In the genomic region with DNA sequence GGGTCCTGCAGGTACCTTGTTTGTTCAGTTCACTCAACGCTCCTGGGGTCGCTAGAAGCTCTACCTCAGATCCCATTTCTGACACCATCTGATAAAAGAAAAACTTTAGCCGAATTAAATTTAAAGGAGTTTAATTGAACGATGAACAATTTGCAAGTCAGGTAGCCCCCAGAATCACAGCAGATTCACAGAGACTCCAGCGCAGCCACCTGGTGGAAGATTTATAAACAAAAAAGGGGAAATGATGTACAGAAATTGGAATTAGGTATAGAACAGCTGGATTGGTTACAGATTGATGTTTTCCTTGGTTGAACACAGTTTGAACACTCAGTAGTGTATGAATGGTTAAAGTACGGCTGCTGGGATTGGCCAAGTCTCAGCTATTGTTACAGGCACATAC, we compare ENCODE assay signal across 36 cellular contexts.
"Had no signal": no experiment of that assay in that cellular context is flagged by ENCODE, and none has a peak within 500 bp of the region (broad histone marks: within the 10 kb centered on the region; RNA-seq: fewer than 3 reads in every experiment).

No MANE protein-coding gene starts in this region.

- ATAC-seq: activated CD4-positive, alpha-beta T cell treated with anti-CD3 and anti-CD28 coated beads for 36 hours; activated CD8-positive, alpha-beta memory T cell treated with anti-CD3 and anti-CD28 coated beads, Interleukin-2, amount 10 ng/mL, durations not matched to agents 7 days and 5 days; activated CD8-positive, alpha-beta T cell treated with anti-CD3 and anti-CD28 coated beads, Interleukin-2, amount 10 ng/mL, durations not matched to agents 7 days and 5 days; activated naive CD8-positive, alpha-beta T cell treated with anti-CD3 and anti-CD28 coated beads, Interleukin-2, amount 50 U/mL, for 24 hours; esophagus mucosa; gastrocnemius medialis; heart left ventricle; T-helper 17 cell had no signal

- H3K4me1 ChIP-seq: ascending aorta, breast epithelium, gastrocnemius medialis, heart left ventricle had no signal

- H3K4me1 Mint-ChIP-seq: activated CD4-positive, alpha-beta T cell treated with anti-CD3 and anti-CD28 coated beads for 36 hours; activated CD4-positive, alpha-beta T cell treated with anti-CD3 and anti-CD28 coated beads, Interleukin-2, amount 10 ng/mL, durations not matched to agents 24 days and 14 days; activated CD8-positive, alpha-beta memory T cell treated with anti-CD3 and anti-CD28 coated beads, Interleukin-2, amount 10 ng/mL, durations not matched to agents 7 days and 5 days; activated naive CD4-positive, alpha-beta T cell treated with anti-CD3 and anti-CD28 coated beads, Interleukin-2, amount 50 U/mL, for 24 hours; activated naive CD8-positive, alpha-beta T cell treated with anti-CD3 and anti-CD28 coated beads for 36 hours; activated naive CD8-positive, alpha-beta T cell treated with anti-CD3 and anti-CD28 coated beads, Interleukin-2, amount 50 U/mL, for 24 hours; brain; endodermal cell; T-helper 17 cell had no signal

- H3K27me3 Mint-ChIP-seq: activated CD4-positive, alpha-beta memory T cell treated with anti-CD3 and anti-CD28 coated beads for 36 hours; activated CD4-positive, alpha-beta T cell treated with anti-CD3 and anti-CD28 coated beads for 36 hours; activated CD8-positive, alpha-beta memory T cell treated with anti-CD3 and anti-CD28 coated beads, Interleukin-2, amount 10 ng/mL, durations not matched to agents 7 days and 5 days; activated naive CD4-positive, alpha-beta T cell treated with anti-CD3 and anti-CD28 coated beads, Interleukin-2, amount 50 U/mL, for 24 hours; activated naive CD8-positive, alpha-beta T cell treated with anti-CD3 and anti-CD28 coated beads for 36 hours; activated naive CD8-positive, alpha-beta T cell treated with anti-CD3 and anti-CD28 coated beads, Interleukin-2, amount 50 U/mL, for 24 hours; brain; dendritic cell treated with granulocyte-macrophage colony-stimulating factor and Interleukin-4, amounts not matched to agents 40 ng/mL and 50 ng/mL, for 4 days; T-helper 17 cell had no signal

- H3K36me3 ChIP-seq: ascending aorta, breast epithelium, cardiac muscle cell, gastrocnemius medialis, heart left ventricle had no signal

- H3K4me3 ChIP-seq: ascending aorta, breast epithelium, cardiac muscle cell, coronary artery, dorsolateral prefrontal cortex, gastrocnemius medialis, heart left ventricle had no signal

- H3K9me3 ChIP-seq: breast epithelium, gastrocnemius medialis had no signal

- H3K27ac Mint-ChIP-seq: activated CD4-positive, alpha-beta memory T cell treated with anti-CD3 and anti-CD28 coated beads for 36 hours; activated CD4-positive, alpha-beta T cell treated with anti-CD3 and anti-CD28 coated beads for 36 hours; activated CD4-positive, alpha-beta T cell treated with anti-CD3 and anti-CD28 coated beads, Interleukin-2, amount 10 ng/mL, durations not matched to agents 24 days and 14 days; activated CD8-positive, alpha-beta memory T cell treated with anti-CD3 and anti-CD28 coated beads, Interleukin-2, amount 10 ng/mL, durations not matched to agents 7 days and 5 days; activated CD8-positive, alpha-beta T cell treated with anti-CD3 and anti-CD28 coated beads, Interleukin-2, amount 10 ng/mL, durations not matched to agents 7 days and 5 days; activated naive CD4-positive, alpha-beta T cell treated with anti-CD3 and anti-CD28 coated beads for 36 hours; activated naive CD4-positive, alpha-beta T cell treated with anti-CD3 and anti-CD28 coated beads, Interleukin-2, amount 50 U/mL, for 24 hours; activated naive CD8-positive, alpha-beta T cell treated with anti-CD3 and anti-CD28 coated beads for 36 hours; activated naive CD8-positive, alpha-beta T cell treated with anti-CD3 and anti-CD28 coated beads, Interleukin-2, amount 50 U/mL, for 24 hours; activated T-helper 1 cell treated with anti-CD3 and anti-CD28 coated beads, Interleukin-12 subunit alpha, Interleukin-12 subunit beta, Interleukin-2, Interleukin-4 antibody, amounts not matched to agents 30 ng/mL and 10 ng/mL and 1 ng/mL, durations not matched to agents 14 hours and 24 hours and 36 hours; activated T-helper 2 cell treated with anti-CD3 and anti-CD28 coated beads, Interferon-gamma antibody, Interleukin-2, Interleukin-4, amounts not matched to agents 10 μg/mL and 5 μg/mL and 100 μg/mL, durations not matched to agents 14 hours and 24 hours and 36 hours; brain; dendritic cell treated with granulocyte-macrophage colony-stimulating factor and Interleukin-4, amounts not matched to agents 40 ng/mL and 50 ng/mL, for 4 days; endodermal cell; T-helper 17 cell; T-helper 2 cell treated with Interferon-gamma antibody and Interleukin-4, amounts not matched to agents 5 μg/mL and 100 μg/mL, for 36 hours had no signal

- H3K27ac ChIP-seq: ascending aorta, breast epithelium, cardiac muscle cell, coronary artery, dorsolateral prefrontal cortex, gastrocnemius medialis, heart left ventricle had no signal

- H3K4me3 Mint-ChIP-seq: activated CD4-positive, alpha-beta memory T cell treated with anti-CD3 and anti-CD28 coated beads for 36 hours; activated CD4-positive, alpha-beta T cell treated with anti-CD3 and anti-CD28 coated beads for 36 hours; activated CD4-positive, alpha-beta T cell treated with anti-CD3 and anti-CD28 coated beads, Interleukin-2, amount 10 ng/mL, durations not matched to agents 24 days and 14 days; activated CD8-positive, alpha-beta memory T cell treated with anti-CD3 and anti-CD28 coated beads, Interleukin-2, amount 10 ng/mL, durations not matched to agents 7 days and 5 days; activated CD8-positive, alpha-beta T cell treated with anti-CD3 and anti-CD28 coated beads, Interleukin-2, amount 10 ng/mL, durations not matched to agents 7 days and 5 days; activated naive CD4-positive, alpha-beta T cell treated with anti-CD3 and anti-CD28 coated beads for 36 hours; activated naive CD4-positive, alpha-beta T cell treated with anti-CD3 and anti-CD28 coated beads, Interleukin-2, amount 50 U/mL, for 24 hours; activated naive CD8-positive, alpha-beta T cell treated with anti-CD3 and anti-CD28 coated beads for 36 hours; activated naive CD8-positive, alpha-beta T cell treated with anti-CD3 and anti-CD28 coated beads, Interleukin-2, amount 50 U/mL, for 24 hours; activated T-helper 1 cell treated with anti-CD3 and anti-CD28 coated beads, Interleukin-12 subunit alpha, Interleukin-12 subunit beta, Interleukin-2, Interleukin-4 antibody, amounts not matched to agents 30 ng/mL and 10 ng/mL and 1 ng/mL, durations not matched to agents 14 hours and 24 hours and 36 hours; brain; dendritic cell treated with granulocyte-macrophage colony-stimulating factor and Interleukin-4, amounts not matched to agents 40 ng/mL and 50 ng/mL, for 4 days; endodermal cell; T-helper 17 cell; T-helper 2 cell treated with Interferon-gamma antibody and Interleukin-4, amounts not matched to agents 5 μg/mL and 100 μg/mL, for 36 hours had no signal

- H3K9me3 Mint-ChIP-seq: activated CD4-positive, alpha-beta T cell treated with anti-CD3 and anti-CD28 coated beads, Interleukin-2, amount 10 ng/mL, durations not matched to agents 24 days and 14 days had no signal

- H3K27me3 ChIP-seq: ascending aorta, breast epithelium, cardiac muscle cell, dorsolateral prefrontal cortex, gastrocnemius medialis, heart left ventricle had no signal

- DNase-seq: activated CD4-positive, alpha-beta memory T cell treated with anti-CD3 and anti-CD28 coated beads for 36 hours; activated CD4-positive, alpha-beta T cell treated with anti-CD3 and anti-CD28 coated beads for 36 hours; activated CD4-positive, alpha-beta T cell treated with anti-CD3 and anti-CD28 coated beads, Interleukin-2, amount 10 ng/mL, durations not matched to agents 24 days and 14 days; activated CD4-positive, CD25-positive, alpha-beta regulatory T cell; activated CD4-positive, CD25-positive, alpha-beta regulatory T cell treated with anti-CD3 and anti-CD28 coated beads, Interleukin-2, amount 50 U/mL, for 72 hours; activated CD8-positive, alpha-beta memory T cell treated with anti-CD3 and anti-CD28 coated beads, Interleukin-2, amount 10 ng/mL, durations not matched to agents 7 days and 5 days; activated CD8-positive, alpha-beta memory T cell treated with anti-CD3 and anti-CD28 coated beads, Interleukin-2, amount 50 U/mL, for 4 hours; activated CD8-positive, alpha-beta T cell treated with anti-CD3 and anti-CD28 coated beads, Interleukin-2, amount 10 ng/mL, durations not matched to agents 7 days and 5 days; activated effector memory CD4-positive, alpha-beta T cell treated with anti-CD3 and anti-CD28 coated beads, Interleukin-2, amount 50 U/mL, for 16 hours; activated naive CD4-positive, alpha-beta T cell treated with anti-CD3 and anti-CD28 coated beads for 36 hours; activated naive CD8-positive, alpha-beta T cell treated with anti-CD3 and anti-CD28 coated beads for 36 hours; activated naive CD8-positive, alpha-beta T cell treated with anti-CD3 and anti-CD28 coated beads, Interleukin-2, amount 50 U/mL, for 24 hours; activated T-cell treated with anti-CD3 and anti-CD28 coated beads, Interleukin-2, amount 50 U/mL, for 1 hour; activated T-cell treated with anti-CD3 and anti-CD28 coated beads, Interleukin-2, amount 50 U/mL, for 48 hours; central memory CD4-positive, alpha-beta T cell; cerebellar nuclear complex; dorsolateral prefrontal cortex; effector memory CD4-positive, alpha-beta T cell; endodermal cell; foreskin fibroblast; gastrocnemius medialis; glutamatergic neuron; heart left ventricle; T-helper 17 cell; T1000 had no signal
